16 cellular contexts compared by ENCODE assay signal in genomic region chr6:36339156-36339555, GRCh38. TPM values are rescaled to one million over a fixed set of nuclear protein-coding genes. Genes with fewer than 3 reads are reported as not detected.
DNase-seq lines count a peak whose midpoint lies in the region; ATAC-seq, FAIRE-seq and TF ChIP-seq lines count a peak whose summit lies in the region.
"Had no signal": no experiment of that assay in that cellular context is flagged by ENCODE, and none has a peak within 500 bp of the region (broad histone marks: within the 10 kb centered on the region; RNA-seq: fewer than 3 reads in every experiment).

No MANE protein-coding gene starts in this region.

- H3K9ac ChIP-seq in OCI-LY3 (ENCODE audit: low read length) (no peak overlapping the region), GM12878 (ENCODE audit: control insufficient read depth, insufficient read depth, low read length) (no peak overlapping the region), mucosa of rectum (ENCODE audit: low read depth in 1 of 2, low read length in 2 of 2) (peak overlapping the region in 1 of 2 donors; percentile 6)

- no peak overlapping the region for H3K4me3 Mint-ChIP-seq in endothelial cell (ENCODE audit: unreplicated experiment)
- H3K4me3 Mint-ChIP-seq: CD4-positive, CD25-positive, alpha-beta regulatory T cell; GM23338 had no signal

- no peak overlapping the region for H3K27ac ChIP-seq in OCI-LY3 (ENCODE audit: low read length)
- H3K27ac ChIP-seq in GM12878 (ENCODE audit: control insufficient read depth, insufficient read depth): no peak overlapping the region
- H3K27ac ChIP-seq in mucosa of rectum (ENCODE audit: low read depth in 2 of 2, low read length in 2 of 2): peak overlapping the region; percentile 65 to 74
- H3K27ac ChIP-seq: A549, HL-60 had no signal

- H3K4me3 ChIP-seq in OCI-LY3 (ENCODE audit: low read length) (no peak overlapping the region), GM12878 (no peak overlapping the region), mucosa of rectum (ENCODE audit: low read length in 2 of 2) (peak overlapping the region; percentile 5 to 49)
- H3K4me3 ChIP-seq: A549, GM23338 had no signal

- 61% methylated on average over 11 of the region's 11 CpGs for WGBS in GM12878 (ENCODE audit: insufficient coverage, insufficient replicate concordance, low lambda C conversion rate, missing lambda C conversion rate)

- H3K9me3 ChIP-seq in OCI-LY3 (ENCODE audit: insufficient read depth, low read length) (no peaks in the 10 kb centered on the region), GM12878 (replicated peaks; ENCODE audit: control insufficient read depth, insufficient read depth, low read length) (no peaks in the 10 kb centered on the region), mucosa of rectum (ENCODE audit: control insufficient read depth in 2 of 2, low read length in 2 of 2) (no peaks in the 10 kb centered on the region)
- H3K9me3 ChIP-seq: A549, BE2C had no signal

- H3K27me3 ChIP-seq in OCI-LY3 (ENCODE audit: low read depth, low read length) (peaks cover 31% of the 10 kb centered on the region), GM12878 (replicated peaks in 1 of 2; ENCODE audit: control insufficient read depth in 2 of 2, insufficient read depth in 2 of 2, low read length in 1 of 2) (peaks cover 0 to 3% of the 10 kb centered on the region in 2 experiments; a peak in 1 of 4 replicates), mucosa of rectum (ENCODE audit: control insufficient read depth in 2 of 2, insufficient read depth in 2 of 2, low read length in 2 of 2) (no peaks in the 10 kb centered on the region)
- H3K27me3 ChIP-seq: BE2C had no signal

- H2AFZ ChIP-seq in OCI-LY3 (ENCODE audit: low read depth, low read length): no peak overlapping the region
- no peak overlapping the region for H2AFZ ChIP-seq in GM12878 (ENCODE audit: control insufficient read depth, low read depth, low read length)

- no peak for TF ChIP-seq EP300 in GM12878 (IDR thresholded peaks at IDR 0.05; ENCODE audit: borderline replicate concordance in 1 of 2, control insufficient read depth in 1 of 2, low read depth in 2 of 2, low read length in 2 of 2)

- DNase-seq in GM12878 (ENCODE audit: low read depth, low spot score): no peak
- no peak for DNase-seq in endothelial cell (ENCODE audit: low spot score)
- no peak for DNase-seq in posterior vena cava (ENCODE audit: low spot score)
- DNase-seq: BE2C; CD4-positive, CD25-positive, alpha-beta regulatory T cell; DMS 273 treated with DMSO at 0.1 percent for 48 hours; H7 had no signal

- H3K4me2 ChIP-seq in OCI-LY3 (ENCODE audit: low read length) (peak overlapping the region; percentile 1; the same call in 1 of the 2 replicates), GM12878 (ENCODE audit: control insufficient read depth, insufficient read depth) (no peak overlapping the region)
- H3K4me2 ChIP-seq: A549, GM23338 had no signal

- CTCF ChIA-PET in GM12878 (lab: Yijun Ruan, JAX): interaction anchor here (0.6 to 19.9 kb wide), 3 partner anchors 18 to 833 kb away, joined by 3 to 483 read pairs (median 3); no protein-coding TSS in a partner anchor

- H3K4me1 Mint-ChIP-seq in endothelial cell (ENCODE audit: unreplicated experiment): peaks cover 16% of the 10 kb centered on the region

- ATAC-seq in GM12878: no peak
- no peak for ATAC-seq in HG03196 (IDR thresholded peaks at IDR 0.05; ENCODE audit: unreplicated experiment)
- ATAC-seq: A549, GM23338 had no signal

- H3K36me3 Mint-ChIP-seq in endothelial cell (ENCODE audit: low read depth, unreplicated experiment): peaks cover 6% of the 10 kb centered on the region
- H3K36me3 Mint-ChIP-seq: CD4-positive, CD25-positive, alpha-beta regulatory T cell had no signal

- POLR2A ChIA-PET in GM12878 (lab: Charles Lee): interaction anchor here (3.3 kb wide), 1 partner anchor 18 kb away, joined by 30 read pairs; no protein-coding TSS in a partner anchor

- TF ChIP-seq CTCF in OCI-LY3 (IDR thresholded peaks at IDR 0.05; ENCODE audit: low read depth, low read length) (no peak), GM12878 (IDR thresholded peaks at IDR 0.05 in 2 of 3, conservative IDR thresholded peaks at IDR 0.05 in 1 of 3; ENCODE audit: control insufficient read depth in 2 of 3, extremely low read depth in 1 of 3, insufficient read depth in 1 of 3, low read depth in 3 of 3, low read length in 3 of 3) (no peak), endothelial cell (IDR thresholded peaks at IDR 0.05; ENCODE audit: unreplicated experiment) (no peak)

- H3K79me2 ChIP-seq in OCI-LY3 (ENCODE audit: low read length) (no peaks in the 10 kb centered on the region), GM12878 (ENCODE audit: control insufficient read depth, insufficient read depth, low read length) (no peaks in the 10 kb centered on the region)

- intact Hi-C loops in GM12878 (cut with micrococcal nuclease; ENCODE audit: unreplicated experiment) (loop anchor here (5.0 kb wide), 1 partner anchor 37 kb away; no protein-coding TSS in a partner anchor), posterior vena cava (cut with DNase I) (no loop called here)

- no peak for TF ChIP-seq RAD21 in GM12878 (IDR thresholded peaks at IDR 0.05; ENCODE audit: insufficient read depth, low read depth, low read length)

- SMC1A ChIA-PET in GM12878 (lab: Charles Lee; ENCODE audit: uncharacterized antibody, unreplicated experiment): interaction anchor here (13.7 kb wide), 1 partner anchor 21 kb away, joined by 386 read pairs; no protein-coding TSS in a partner anchor

- H3K36me3 ChIP-seq in OCI-LY3 (replicated peaks; ENCODE audit: low read depth, low read length): no peaks in the 10 kb centered on the region
- no peaks in the 10 kb centered on the region for H3K36me3 ChIP-seq in GM12878 (ENCODE audit: control insufficient read depth in 2 of 2, insufficient read depth in 2 of 2, low read length in 1 of 2)
- no peaks in the 10 kb centered on the region for H3K36me3 ChIP-seq in mucosa of rectum (ENCODE audit: control insufficient read depth in 2 of 2, insufficient read depth in 2 of 2, low read length in 2 of 2)
- H3K36me3 ChIP-seq: BE2C had no signal

- BruUV-seq in GM12878 (replicated peaks; lab: Mats Ljungman, UMichigan): no TSS peak

- TF ChIP-seq POLR2A in GM12878 (IDR thresholded peaks at IDR 0.05; ENCODE audit: low read depth, low read length): no peak

- peaks cover 44% of the 10 kb centered on the region for H3K4me1 ChIP-seq in OCI-LY3 (ENCODE audit: low read length)
- peaks cover 40% of the 10 kb centered on the region for H3K4me1 ChIP-seq in GM12878 (ENCODE audit: control insufficient read depth, insufficient read depth, low read length)
- peaks cover 45 to 58% of the 10 kb centered on the region in 2 donors for H3K4me1 ChIP-seq in mucosa of rectum (ENCODE audit: control insufficient read depth in 2 of 2, insufficient read depth in 2 of 2, low read length in 2 of 2)
- H3K4me1 ChIP-seq: A549, BE2C had no signal

- H4K20me1 ChIP-seq in OCI-LY3 (ENCODE audit: insufficient read depth, low read length) (no peaks in the 10 kb centered on the region), GM12878 (ENCODE audit: control insufficient read depth, insufficient read depth) (no peaks in the 10 kb centered on the region)

- RAD21 ChIA-PET in GM12878 (lab: Charles Lee; ENCODE audit: unreplicated experiment): interaction anchor here (1.0 to 11.6 kb wide), 2 partner anchors 17 to 311 kb away, joined by 3 to 311 read pairs; no protein-coding TSS in a partner anchor

- no peak for FAIRE-seq in GM12878 (lab: Jason Lieb, UNC)
- FAIRE-seq: A549, GM18507 had no signal

- in situ Hi-C loops in GM12878 (cut with MboI): no loop called here

- H3K9me3 Mint-ChIP-seq in endothelial cell (ENCODE audit: unreplicated experiment): no peaks in the 10 kb centered on the region
- H3K9me3 Mint-ChIP-seq: CD4-positive, CD25-positive, alpha-beta regulatory T cell; GM23338 had no signal

- peaks cover 9% of the 10 kb centered on the region for H3K27me3 Mint-ChIP-seq in endothelial cell (ENCODE audit: unreplicated experiment)

- H3K27ac Mint-ChIP-seq in endothelial cell (ENCODE audit: unreplicated experiment): no peak overlapping the region
- H3K27ac Mint-ChIP-seq: CD4-positive, CD25-positive, alpha-beta regulatory T cell; GM23338 had no signal

RNA-seq across cellular contexts. Expression of gene BNIP5, which starts 2.5 kb away (rescaled TPM):
- total RNA-seq in GM12878 (2013; cell fraction: nucleolus; rRNA removed): 0.48 and 0.86 TPM in 2 replicates
- total RNA-seq in GM12878 (2014; rRNA removed) (0.05 and 0.06 TPM in 2 replicates), GM12878 (2014; rRNA removed; fragmentation: Illumina TruSeq; extraction: Trizol) (0.04 and 0.09 TPM in 2 replicates), GM12878 (2021) (0.08 and 0.13 TPM in 2 replicates), endothelial cell (ENCODE audit: unreplicated experiment) (not detected), posterior vena cava (not detected)
- 0.08 TPM for polyA plus RNA-seq in GM12878 (2011; ENCODE audit: low read depth)
- polyA plus RNA-seq in GM12878 (2011; rRNA removed) (0.36 and 0.68 TPM in 2 replicates), GM12878 (2014; fragmentation: Illumina TruSeq; extraction: Trizol) (0.09 and 0.16 TPM in 2 replicates), GM12878 (2014; fragmentation: Nextera tagmentation; extraction: Ambion mirVana) (under 1 TPM in 1 of 2 experiments, not detected in 1; 0.02 TPM), GM12878 (2014; rRNA removed) (0.03 and 0.04 TPM in 2 replicates), GM12878 (2016; fragmentation: Nextera tagmentation; extraction: Ambion mirVana) (under 1 TPM in 1 of 2 experiments, not detected in 1; 0.04 TPM)
- polyA plus RNA-seq in GM12878 (2011; cell fraction: cytosol; rRNA removed): 0.35 and 0.40 TPM in 2 replicates
- polyA plus RNA-seq in GM12878 (2011; cell fraction: nucleus; rRNA removed): 0.23 and 0.40 TPM in 2 replicates
- 0.12 and 0.13 TPM in 2 replicates for polyA plus RNA-seq in GM12878 (2012)
- 0.21 and 0.29 TPM in 2 replicates for polyA minus RNA-seq in GM12878 (2011; rRNA and poly(A)+ RNA removed)
- not detected in 2 replicates for polyA minus RNA-seq in GM12878 (2011; cell fraction: cytosol; rRNA and poly(A)+ RNA removed)
- 0.10 and 0.12 TPM in 2 replicates for polyA minus RNA-seq in GM12878 (2011; cell fraction: nucleus; rRNA and poly(A)+ RNA removed)
- total RNA-seq: CD4-positive, CD25-positive, alpha-beta regulatory T cell; Daoy; GM23338; H7 had no signal
- polyA plus RNA-seq: A549; AG04450; CD4-positive, CD25-positive, alpha-beta regulatory T cell; GM23338 had no signal

RNA-seq across cellular contexts. Expression of gene ETV7, which starts 48.3 kb away (rescaled TPM):
- 0.25 TPM in 1 of 2 replicates, not detected in the other for total RNA-seq in GM12878 (2013; cell fraction: nucleolus; rRNA removed)
- total RNA-seq in GM12878 (2014; rRNA removed) (1.8 and 2.6 TPM in 2 replicates), GM12878 (2014; rRNA removed; fragmentation: Illumina TruSeq; extraction: Trizol) (1.1 and 1.3 TPM in 2 replicates), GM12878 (2021) (1.6 and 1.9 TPM in 2 replicates), endothelial cell (ENCODE audit: unreplicated experiment) (not detected), posterior vena cava (under 1 TPM in 1 of 2 donors, not detected in 1; 0.57 TPM)
- polyA plus RNA-seq in GM12878 (2011; ENCODE audit: low read depth): 2.2 TPM
- polyA plus RNA-seq in GM12878 (2011; rRNA removed) (0.04 TPM in 1 of 2 replicates, not detected in the other), GM12878 (2014; fragmentation: Illumina TruSeq; extraction: Trizol) (1.3 TPM in 2 replicates), GM12878 (2014; fragmentation: Nextera tagmentation; extraction: Ambion mirVana) (under 1 TPM; 0.23 to 0.27 TPM), GM12878 (2014; rRNA removed) (1.8 and 2.1 TPM in 2 replicates), GM12878 (2016; fragmentation: Nextera tagmentation; extraction: Ambion mirVana) (1 to 10 TPM; 1.2 to 1.5 TPM)
- polyA plus RNA-seq in GM12878 (2011; cell fraction: cytosol; rRNA removed): 0.06 and 0.07 TPM in 2 replicates
- not detected in 2 replicates for polyA plus RNA-seq in GM12878 (2011; cell fraction: nucleus; rRNA removed)
- 4.4 and 5.6 TPM in 2 replicates for polyA plus RNA-seq in GM12878 (2012)
- polyA minus RNA-seq in GM12878 (2011; rRNA and poly(A)+ RNA removed): 0.26 TPM in 1 of 2 replicates, not detected in the other
- not detected in 2 replicates for polyA minus RNA-seq in GM12878 (2011; cell fraction: cytosol; rRNA and poly(A)+ RNA removed)
- polyA minus RNA-seq in GM12878 (2011; cell fraction: nucleus; rRNA and poly(A)+ RNA removed): 0.12 TPM in 1 of 2 replicates, not detected in the other

Comparison
In these comparisons a context has a peak if more than half of its experiments do, and no peak if none do; other contexts are left out.
1. H3K27ac ChIP-seq: peak in mucosa of rectum (2 of 2); none in OCI-LY3 (single experiment) and GM12878 (single experiment).
2. H3K4me3 ChIP-seq: peak in mucosa of rectum (2 of 2); none in OCI-LY3 (single experiment) and GM12878 (single experiment).